1 cellular context compared by ENCODE assay signal in the genomic region with DNA sequence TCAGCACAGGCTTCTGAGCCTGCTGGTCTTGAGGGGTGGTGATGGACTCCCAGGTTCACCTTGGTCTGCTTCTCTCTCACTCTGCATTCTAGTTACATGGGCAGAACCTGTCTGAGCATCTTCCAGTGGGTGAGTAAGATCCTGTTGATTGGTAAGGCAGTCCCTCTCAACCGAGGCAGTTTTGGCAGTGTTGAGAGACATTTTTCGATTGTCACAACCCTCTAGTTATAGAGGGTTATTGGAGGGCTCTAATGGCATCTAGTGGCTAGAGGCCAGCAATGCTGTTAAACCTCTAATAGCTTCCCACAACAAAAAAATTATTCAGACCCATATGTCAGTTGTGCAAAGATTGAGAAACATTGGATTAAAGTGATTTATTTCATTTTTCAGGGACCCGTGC.
TF ChIP-seq lines count a peak whose summit lies in the region.

No MANE protein-coding gene starts in this region.

TF ChIP-seq in GM12878, 131 proteins besides CTCF, POLR2A, EP300 and RAD21:
- TF ChIP-seq HDAC6 (IDR thresholded peaks at IDR 0.05; ENCODE audit: unreplicated experiment) (no peak), CBFB (IDR thresholded peaks at IDR 0.05; ENCODE audit: low read depth) (no peak), SMC3 (IDR thresholded peaks at IDR 0.05; ENCODE audit: borderline replicate concordance, low read length) (peak; percentile 50; the same call in 1 of the 2 replicates), RUNX3 (IDR thresholded peaks at IDR 0.05; ENCODE audit: low read length) (peak; percentile 18; the same call in 1 of the 2 replicates)
TF ChIP-seq in GM12878: peak in this region for 2.
